1 cellular context compared by ENCODE assay signal in the genomic region with DNA sequence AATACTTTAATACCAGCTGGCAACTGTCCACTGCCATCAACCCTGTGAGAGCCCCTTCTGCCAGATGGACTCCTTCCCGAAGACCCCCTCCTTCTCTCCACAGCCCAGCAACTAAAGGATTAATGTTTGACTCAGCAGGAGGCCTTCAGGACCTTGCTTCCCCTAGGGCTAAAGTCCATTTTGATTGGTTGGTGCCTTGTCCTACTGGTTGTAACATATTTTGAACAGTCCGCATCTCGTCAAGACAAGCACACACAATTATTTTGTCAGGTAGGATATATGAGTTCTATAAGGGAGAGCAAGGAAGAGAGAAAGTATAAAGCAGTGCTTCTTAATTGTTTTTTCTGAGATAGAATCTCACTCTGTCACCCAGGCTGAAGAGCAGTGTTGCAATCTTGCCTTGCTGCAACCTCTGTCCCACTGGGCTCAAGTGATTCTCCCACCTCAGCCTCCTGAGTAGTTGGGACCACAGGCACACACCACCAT.
TF ChIP-seq lines count a peak whose summit lies in the region.

No MANE protein-coding gene starts in this region.

TF ChIP-seq in HepG2, 621 proteins besides CTCF, POLR2A, EP300 and RAD21 (continued from another document and continues in another):
- TF ChIP-seq, protein P1, sequence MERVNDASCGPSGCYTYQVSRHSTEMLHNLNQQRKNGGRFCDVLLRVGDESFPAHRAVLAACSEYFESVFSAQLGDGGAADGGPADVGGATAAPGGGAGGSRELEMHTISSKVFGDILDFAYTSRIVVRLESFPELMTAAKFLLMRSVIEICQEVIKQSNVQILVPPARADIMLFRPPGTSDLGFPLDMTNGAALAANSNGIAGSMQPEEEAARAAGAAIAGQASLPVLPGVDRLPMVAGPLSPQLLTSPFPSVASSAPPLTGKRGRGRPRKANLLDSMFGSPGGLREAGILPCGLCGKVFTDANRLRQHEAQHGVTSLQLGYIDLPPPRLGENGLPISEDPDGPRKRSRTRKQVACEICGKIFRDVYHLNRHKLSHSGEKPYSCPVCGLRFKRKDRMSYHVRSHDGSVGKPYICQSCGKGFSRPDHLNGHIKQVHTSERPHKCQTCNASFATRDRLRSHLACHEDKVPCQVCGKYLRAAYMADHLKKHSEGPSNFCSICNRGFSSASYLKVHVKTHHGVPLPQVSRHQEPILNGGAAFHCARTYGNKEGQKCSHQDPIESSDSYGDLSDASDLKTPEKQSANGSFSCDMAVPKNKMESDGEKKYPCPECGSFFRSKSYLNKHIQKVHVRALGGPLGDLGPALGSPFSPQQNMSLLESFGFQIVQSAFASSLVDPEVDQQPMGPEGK (CRISPR knock-in tag; IDR thresholded peaks at IDR 0.05) = peak; percentile 17; the same call in 1 of the 2 replicates
- no peak for TF ChIP-seq ZNF570 (CRISPR knock-in tag; IDR thresholded peaks at IDR 0.05; ENCODE audit: borderline replicate concordance)
- no peak for TF ChIP-seq THAP11 (CRISPR knock-in tag; IDR thresholded peaks at IDR 0.05)
- no peak for TF ChIP-seq CBX1 (IDR thresholded peaks at IDR 0.05; ENCODE audit: low read depth)
- no peak for TF ChIP-seq NFE2L1 (CRISPR knock-in tag; IDR thresholded peaks at IDR 0.05; ENCODE audit: borderline replicate concordance)
- TF ChIP-seq MED1 (CRISPR knock-in tag; IDR thresholded peaks at IDR 0.05) = peak; percentile 46
- no peak for TF ChIP-seq CAMTA2 (CRISPR knock-in tag; IDR thresholded peaks at IDR 0.05; ENCODE audit: borderline replicate concordance)
- TF ChIP-seq MAFF (IDR thresholded peaks at IDR 0.05; ENCODE audit: low read depth, low read length) = peak; percentile 43; the same call in 1 of the 2 replicates
- TF ChIP-seq ZNF879 (CRISPR knock-in tag; IDR thresholded peaks at IDR 0.05) = no peak
- TF ChIP-seq ZNF251 (CRISPR knock-in tag; IDR thresholded peaks at IDR 0.05) = no peak
- peak; percentile 59 for TF ChIP-seq POLR2AphosphoS5 (IDR thresholded peaks at IDR 0.05; ENCODE audit: low read depth, low read length)
- TF ChIP-seq, protein P2, sequence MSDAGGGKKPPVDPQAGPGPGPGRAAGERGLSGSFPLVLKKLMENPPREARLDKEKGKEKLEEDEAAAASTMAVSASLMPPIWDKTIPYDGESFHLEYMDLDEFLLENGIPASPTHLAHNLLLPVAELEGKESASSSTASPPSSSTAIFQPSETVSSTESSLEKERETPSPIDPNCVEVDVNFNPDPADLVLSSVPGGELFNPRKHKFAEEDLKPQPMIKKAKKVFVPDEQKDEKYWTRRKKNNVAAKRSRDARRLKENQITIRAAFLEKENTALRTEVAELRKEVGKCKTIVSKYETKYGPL (CRISPR knock-in tag; IDR thresholded peaks at IDR 0.05) = no peak
- peak; percentile 76; the same call in 1 of the 2 replicates for TF ChIP-seq CEBPG (CRISPR knock-in tag; IDR thresholded peaks at IDR 0.05)
- TF ChIP-seq BCL6 (CRISPR knock-in tag; IDR thresholded peaks at IDR 0.05) = 0 out of 2 replicates have a peak, but pooled peaks have one; percentile 16
- TF ChIP-seq, protein P3, sequence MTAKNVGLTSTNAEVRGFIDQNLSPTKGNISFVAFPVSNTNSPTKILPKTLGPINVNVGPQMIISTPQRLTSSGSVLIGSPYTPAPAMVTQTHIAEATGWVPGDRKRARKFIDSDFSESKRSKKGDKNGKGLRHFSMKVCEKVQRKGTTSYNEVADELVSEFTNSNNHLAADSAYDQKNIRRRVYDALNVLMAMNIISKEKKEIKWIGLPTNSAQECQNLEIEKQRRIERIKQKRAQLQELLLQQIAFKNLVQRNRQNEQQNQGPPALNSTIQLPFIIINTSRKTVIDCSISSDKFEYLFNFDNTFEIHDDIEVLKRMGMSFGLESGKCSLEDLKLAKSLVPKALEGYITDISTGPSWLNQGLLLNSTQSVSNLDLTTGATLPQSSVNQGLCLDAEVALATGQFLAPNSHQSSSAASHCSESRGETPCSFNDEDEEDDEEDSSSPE (CRISPR knock-in tag; IDR thresholded peaks at IDR 0.05) = 0 out of 2 replicates have a peak, but pooled peaks have one; percentile 28
- no peak for TF ChIP-seq MBD4 (IDR thresholded peaks at IDR 0.05; ENCODE audit: borderline replicate concordance, low read length)
- TF ChIP-seq, protein P4, sequence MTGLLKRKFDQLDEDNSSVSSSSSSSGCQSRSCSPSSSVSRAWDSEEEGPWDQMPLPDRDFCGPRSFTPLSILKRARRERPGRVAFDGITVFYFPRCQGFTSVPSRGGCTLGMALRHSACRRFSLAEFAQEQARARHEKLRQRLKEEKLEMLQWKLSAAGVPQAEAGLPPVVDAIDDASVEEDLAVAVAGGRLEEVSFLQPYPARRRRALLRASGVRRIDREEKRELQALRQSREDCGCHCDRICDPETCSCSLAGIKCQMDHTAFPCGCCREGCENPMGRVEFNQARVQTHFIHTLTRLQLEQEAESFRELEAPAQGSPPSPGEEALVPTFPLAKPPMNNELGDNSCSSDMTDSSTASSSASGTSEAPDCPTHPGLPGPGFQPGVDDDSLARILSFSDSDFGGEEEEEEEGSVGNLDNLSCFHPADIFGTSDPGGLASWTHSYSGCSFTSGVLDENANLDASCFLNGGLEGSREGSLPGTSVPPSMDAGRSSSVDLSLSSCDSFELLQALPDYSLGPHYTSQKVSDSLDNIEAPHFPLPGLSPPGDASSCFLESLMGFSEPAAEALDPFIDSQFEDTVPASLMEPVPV (CRISPR knock-in tag; IDR thresholded peaks at IDR 0.05) = no peak
- TF ChIP-seq GATA4 (IDR thresholded peaks at IDR 0.05; ENCODE audit: borderline replicate concordance, low read depth) = no peak
- TF ChIP-seq, protein P5, sequence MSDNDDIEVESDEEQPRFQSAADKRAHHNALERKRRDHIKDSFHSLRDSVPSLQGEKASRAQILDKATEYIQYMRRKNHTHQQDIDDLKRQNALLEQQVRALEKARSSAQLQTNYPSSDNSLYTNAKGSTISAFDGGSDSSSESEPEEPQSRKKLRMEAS (IDR thresholded peaks at IDR 0.05) = no peak
- TF ChIP-seq FOXA3 (CRISPR knock-in tag; IDR thresholded peaks at IDR 0.05) = 0 out of 2 replicates have a peak, but pooled peaks have one; percentile 27
- TF ChIP-seq ZMAT3 (CRISPR knock-in tag; conservative IDR thresholded peaks at IDR 0.05) = no peak
- no peak for TF ChIP-seq ZNF468 (CRISPR knock-in tag; IDR thresholded peaks at IDR 0.05)
- peak; percentile 19 for TF ChIP-seq ZMYM4 (CRISPR knock-in tag; IDR thresholded peaks at IDR 0.05)
- TF ChIP-seq ZNF780A (CRISPR knock-in tag; IDR thresholded peaks at IDR 0.05) = no peak
- TF ChIP-seq ZNF709 (CRISPR knock-in tag; IDR thresholded peaks at IDR 0.05) = no peak
- TF ChIP-seq BORCS8-MEF2B (CRISPR knock-in tag; IDR thresholded peaks at IDR 0.05) = no peak
- TF ChIP-seq ARHGAP35 (CRISPR knock-in tag; IDR thresholded peaks at IDR 0.05; ENCODE audit: borderline replicate concordance) = no peak
- TF ChIP-seq KAT2B (IDR thresholded peaks at IDR 0.05; ENCODE audit: borderline replicate concordance, low read depth, low read length) = no peak
- no peak for TF ChIP-seq JUND (CRISPR knock-in tag; IDR thresholded peaks at IDR 0.05)
- TF ChIP-seq HMG20A (CRISPR knock-in tag; IDR thresholded peaks at IDR 0.05; ENCODE audit: borderline replicate concordance) = peak; percentile 40; the same call in 1 of the 2 replicates
- peak; percentile 93 for TF ChIP-seq PPARG (CRISPR knock-in tag; conservative IDR thresholded peaks at IDR 0.05)
- TF ChIP-seq GFI1 (CRISPR knock-in tag; IDR thresholded peaks at IDR 0.05; ENCODE audit: borderline replicate concordance) = peak; percentile 55; the same call in 1 of the 2 replicates
- TF ChIP-seq, protein P6, sequence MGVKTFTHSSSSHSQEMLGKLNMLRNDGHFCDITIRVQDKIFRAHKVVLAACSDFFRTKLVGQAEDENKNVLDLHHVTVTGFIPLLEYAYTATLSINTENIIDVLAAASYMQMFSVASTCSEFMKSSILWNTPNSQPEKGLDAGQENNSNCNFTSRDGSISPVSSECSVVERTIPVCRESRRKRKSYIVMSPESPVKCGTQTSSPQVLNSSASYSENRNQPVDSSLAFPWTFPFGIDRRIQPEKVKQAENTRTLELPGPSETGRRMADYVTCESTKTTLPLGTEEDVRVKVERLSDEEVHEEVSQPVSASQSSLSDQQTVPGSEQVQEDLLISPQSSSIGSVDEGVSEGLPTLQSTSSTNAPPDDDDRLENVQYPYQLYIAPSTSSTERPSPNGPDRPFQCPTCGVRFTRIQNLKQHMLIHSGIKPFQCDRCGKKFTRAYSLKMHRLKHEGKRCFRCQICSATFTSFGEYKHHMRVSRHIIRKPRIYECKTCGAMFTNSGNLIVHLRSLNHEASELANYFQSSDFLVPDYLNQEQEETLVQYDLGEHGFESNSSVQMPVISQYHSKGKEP (CRISPR knock-in tag; IDR thresholded peaks at IDR 0.05) = no peak
- TF ChIP-seq, protein P7, sequence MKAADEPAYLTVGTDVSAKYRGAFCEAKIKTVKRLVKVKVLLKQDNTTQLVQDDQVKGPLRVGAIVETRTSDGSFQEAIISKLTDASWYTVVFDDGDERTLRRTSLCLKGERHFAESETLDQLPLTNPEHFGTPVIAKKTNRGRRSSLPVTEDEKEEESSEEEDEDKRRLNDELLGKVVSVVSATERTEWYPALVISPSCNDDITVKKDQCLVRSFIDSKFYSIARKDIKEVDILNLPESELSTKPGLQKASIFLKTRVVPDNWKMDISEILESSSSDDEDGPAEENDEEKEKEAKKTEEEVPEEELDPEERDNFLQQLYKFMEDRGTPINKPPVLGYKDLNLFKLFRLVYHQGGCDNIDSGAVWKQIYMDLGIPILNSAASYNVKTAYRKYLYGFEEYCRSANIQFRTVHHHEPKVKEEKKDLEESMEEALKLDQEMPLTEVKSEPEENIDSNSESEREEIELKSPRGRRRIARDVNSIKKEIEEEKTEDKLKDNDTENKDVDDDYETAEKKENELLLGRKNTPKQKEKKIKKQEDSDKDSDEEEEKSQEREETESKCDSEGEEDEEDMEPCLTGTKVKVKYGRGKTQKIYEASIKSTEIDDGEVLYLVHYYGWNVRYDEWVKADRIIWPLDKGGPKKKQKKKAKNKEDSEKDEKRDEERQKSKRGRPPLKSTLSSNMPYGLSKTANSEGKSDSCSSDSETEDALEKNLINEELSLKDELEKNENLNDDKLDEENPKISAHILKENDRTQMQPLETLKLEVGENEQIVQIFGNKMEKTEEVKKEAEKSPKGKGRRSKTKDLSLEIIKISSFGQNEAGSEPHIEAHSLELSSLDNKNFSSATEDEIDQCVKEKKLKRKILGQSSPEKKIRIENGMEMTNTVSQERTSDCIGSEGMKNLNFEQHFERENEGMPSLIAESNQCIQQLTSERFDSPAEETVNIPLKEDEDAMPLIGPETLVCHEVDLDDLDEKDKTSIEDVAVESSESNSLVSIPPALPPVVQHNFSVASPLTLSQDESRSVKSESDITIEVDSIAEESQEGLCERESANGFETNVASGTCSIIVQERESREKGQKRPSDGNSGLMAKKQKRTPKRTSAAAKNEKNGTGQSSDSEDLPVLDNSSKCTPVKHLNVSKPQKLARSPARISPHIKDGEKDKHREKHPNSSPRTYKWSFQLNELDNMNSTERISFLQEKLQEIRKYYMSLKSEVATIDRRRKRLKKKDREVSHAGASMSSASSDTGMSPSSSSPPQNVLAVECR (CRISPR knock-in tag; IDR thresholded peaks at IDR 0.05; ENCODE audit: borderline replicate concordance) = no peak; the same call in 1 of the 2 replicates
- no peak for TF ChIP-seq YY1 (IDR thresholded peaks at IDR 0.05; ENCODE audit: insufficient read depth, insufficient replicate concordance, low read depth, low read length)
- TF ChIP-seq, protein P8, sequence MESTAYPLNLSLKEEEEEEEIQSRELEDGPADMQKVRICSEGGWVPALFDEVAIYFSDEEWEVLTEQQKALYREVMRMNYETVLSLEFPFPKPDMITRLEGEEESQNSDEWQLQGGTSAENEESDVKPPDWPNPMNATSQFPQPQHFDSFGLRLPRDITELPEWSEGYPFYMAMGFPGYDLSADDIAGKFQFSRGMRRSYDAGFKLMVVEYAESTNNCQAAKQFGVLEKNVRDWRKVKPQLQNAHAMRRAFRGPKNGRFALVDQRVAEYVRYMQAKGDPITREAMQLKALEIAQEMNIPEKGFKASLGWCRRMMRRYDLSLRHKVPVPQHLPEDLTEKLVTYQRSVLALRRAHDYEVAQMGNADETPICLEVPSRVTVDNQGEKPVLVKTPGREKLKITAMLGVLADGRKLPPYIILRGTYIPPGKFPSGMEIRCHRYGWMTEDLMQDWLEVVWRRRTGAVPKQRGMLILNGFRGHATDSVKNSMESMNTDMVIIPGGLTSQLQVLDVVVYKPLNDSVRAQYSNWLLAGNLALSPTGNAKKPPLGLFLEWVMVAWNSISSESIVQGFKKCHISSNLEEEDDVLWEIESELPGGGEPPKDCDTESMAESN (CRISPR knock-in tag; conservative IDR thresholded peaks at IDR 0.05) = no peak
- no peak for TF ChIP-seq ZNF230 (CRISPR knock-in tag; IDR thresholded peaks at IDR 0.05)
- TF ChIP-seq POGZ (CRISPR knock-in tag; IDR thresholded peaks at IDR 0.05) = 0 out of 2 replicates have a peak, but pooled peaks have one; percentile 24
- TF ChIP-seq CENPT (CRISPR knock-in tag; IDR thresholded peaks at IDR 0.05; ENCODE audit: low read depth) = no peak
- TF ChIP-seq ZNF383 (CRISPR knock-in tag; IDR thresholded peaks at IDR 0.05; ENCODE audit: borderline replicate concordance) = no peak
- TF ChIP-seq NFIC (IDR thresholded peaks at IDR 0.05; ENCODE audit: low read length) = no peak
- TF ChIP-seq ZNF20 (CRISPR knock-in tag; IDR thresholded peaks at IDR 0.05) = no peak
- TF ChIP-seq MIER2 (CRISPR knock-in tag; IDR thresholded peaks at IDR 0.05) = no peak
- TF ChIP-seq NFYB (CRISPR knock-in tag; IDR thresholded peaks at IDR 0.05) = peak; percentile 40; the same call in 1 of the 2 replicates
- no peak for TF ChIP-seq ZNF30 (CRISPR knock-in tag; IDR thresholded peaks at IDR 0.05)
- TF ChIP-seq, protein P9, sequence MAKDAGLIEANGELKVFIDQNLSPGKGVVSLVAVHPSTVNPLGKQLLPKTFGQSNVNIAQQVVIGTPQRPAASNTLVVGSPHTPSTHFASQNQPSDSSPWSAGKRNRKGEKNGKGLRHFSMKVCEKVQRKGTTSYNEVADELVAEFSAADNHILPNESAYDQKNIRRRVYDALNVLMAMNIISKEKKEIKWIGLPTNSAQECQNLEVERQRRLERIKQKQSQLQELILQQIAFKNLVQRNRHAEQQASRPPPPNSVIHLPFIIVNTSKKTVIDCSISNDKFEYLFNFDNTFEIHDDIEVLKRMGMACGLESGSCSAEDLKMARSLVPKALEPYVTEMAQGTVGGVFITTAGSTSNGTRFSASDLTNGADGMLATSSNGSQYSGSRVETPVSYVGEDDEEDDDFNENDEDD (CRISPR knock-in tag; IDR thresholded peaks at IDR 0.05; ENCODE audit: borderline replicate concordance) = no peak
- no peak for TF ChIP-seq MTA1 (CRISPR knock-in tag; IDR thresholded peaks at IDR 0.05; ENCODE audit: borderline replicate concordance)
- TF ChIP-seq, protein P10, sequence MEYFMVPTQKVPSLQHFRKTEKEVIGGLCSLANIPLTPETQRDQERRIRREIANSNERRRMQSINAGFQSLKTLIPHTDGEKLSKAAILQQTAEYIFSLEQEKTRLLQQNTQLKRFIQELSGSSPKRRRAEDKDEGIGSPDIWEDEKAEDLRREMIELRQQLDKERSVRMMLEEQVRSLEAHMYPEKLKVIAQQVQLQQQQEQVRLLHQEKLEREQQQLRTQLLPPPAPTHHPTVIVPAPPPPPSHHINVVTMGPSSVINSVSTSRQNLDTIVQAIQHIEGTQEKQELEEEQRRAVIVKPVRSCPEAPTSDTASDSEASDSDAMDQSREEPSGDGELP (IDR thresholded peaks at IDR 0.05; ENCODE audit: borderline replicate concordance, low read depth) = peak; percentile 37; the same call in 1 of the 2 replicates
- no peak for TF ChIP-seq ZNF672 (CRISPR knock-in tag; IDR thresholded peaks at IDR 0.05)
- TF ChIP-seq MLLT10 (CRISPR knock-in tag; IDR thresholded peaks at IDR 0.05) = no peak
- TF ChIP-seq MIXL1 (CRISPR knock-in tag; IDR thresholded peaks at IDR 0.05) = no peak
- TF ChIP-seq CCAR2 (optimal IDR thresholded peaks at IDR 0.05; ENCODE audit: low read depth, low read length) = no peak
- TF ChIP-seq BRCA1 (CRISPR knock-in tag; IDR thresholded peaks at IDR 0.05) = no peak
- TF ChIP-seq ZNF782 (CRISPR knock-in tag; IDR thresholded peaks at IDR 0.05; ENCODE audit: borderline replicate concordance) = no peak
